1 cellular context compared by ENCODE assay signal in genomic region chr1:59699227-59699847, GRCh38.
TF ChIP-seq lines count a peak whose summit lies in the region.

No MANE protein-coding gene starts in this region.

TF ChIP-seq in H1, 55 proteins besides CTCF, POLR2A, EP300 and RAD21 (continued from another document):
- TF ChIP-seq BCL11A (IDR thresholded peaks at IDR 0.05; ENCODE audit: low read depth in 2 of 2, low read length in 2 of 2): no peak
